In the genomic region with DNA sequence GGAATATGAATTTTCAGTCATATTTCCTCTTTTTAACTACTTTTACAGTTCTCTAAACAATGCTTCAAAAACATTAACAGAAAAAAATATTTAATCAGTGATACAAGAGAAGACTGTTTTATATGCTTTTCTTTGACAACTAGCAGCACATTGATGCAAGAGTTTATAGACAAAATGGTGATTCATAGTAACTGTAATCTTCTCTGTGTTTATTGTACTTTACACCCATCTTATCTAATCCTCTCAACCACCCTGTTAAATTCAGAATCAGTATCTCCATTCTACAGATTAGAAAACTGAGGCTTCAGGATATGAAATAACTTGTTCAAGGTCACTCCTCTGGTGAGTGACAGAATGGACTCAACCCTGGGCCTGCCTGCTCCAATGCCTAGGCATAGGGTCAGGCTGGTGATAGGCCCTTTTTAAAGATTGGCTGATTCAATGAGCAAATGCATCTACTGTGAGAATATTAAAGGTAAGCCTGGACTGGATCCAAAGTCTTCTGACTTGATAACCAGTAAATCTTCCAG, we compare ENCODE assay signal across 16 cellular contexts. TPM values are rescaled to one million over a fixed set of nuclear protein-coding genes. Genes with fewer than 3 reads are reported as not detected.
A peak's percentile ranks its signal among the peaks of the same experiment; 100 is the strongest.
DNase-seq lines count a peak whose midpoint lies in the region; ATAC-seq and TF ChIP-seq lines count a peak whose summit lies in the region.
"Had no signal": no experiment of that assay in that cellular context is flagged by ENCODE, and none has a peak within 500 bp of the region (broad histone marks: within the 10 kb centered on the region; RNA-seq: fewer than 3 reads in every experiment).

No MANE protein-coding gene starts in this region.

- H3K4me1 ChIP-seq in Loucy (ENCODE audit: insufficient read depth, low read length, poor library complexity, severe bottlenecking) (no peaks in the 10 kb centered on the region), mesenchymal stem cell (ENCODE audit: control insufficient read depth, insufficient read depth, low read depth, low read length) (peaks cover 4% of the 10 kb centered on the region)

- H2AK5ac ChIP-seq in mesenchymal stem cell (ENCODE audit: low read length, severe bottlenecking) = no peak overlapping the region

- H3K79me2 ChIP-seq in Loucy (ENCODE audit: insufficient read depth, low read length) = no peaks in the 10 kb centered on the region

- H3F3A ChIP-seq in Loucy (ENCODE audit: low read depth) = no peaks in the 10 kb centered on the region

- H3K4ac ChIP-seq in mesenchymal stem cell (ENCODE audit: low read depth in 1 of 2, low read length in 2 of 2) = no peak overlapping the region

- H4K91ac ChIP-seq in mesenchymal stem cell (ENCODE audit: low read length) = no peak overlapping the region

- H3K4me3 ChIP-seq in Loucy (ENCODE audit: low read length, poor library complexity, severe bottlenecking) (no peak overlapping the region), brain microvascular endothelial cell (ENCODE audit: low read depth, low read length) (no peak overlapping the region), mesenchymal stem cell (ENCODE audit: insufficient read depth in 1 of 2, low read depth in 1 of 2, low read length in 2 of 2) (no peak overlapping the region)
- H3K4me3 ChIP-seq: GM12878 had no signal

- H3K79me1 ChIP-seq in mesenchymal stem cell (replicated peaks; ENCODE audit: low read length, poor library complexity, severe bottlenecking) = no peaks in the 10 kb centered on the region

- peak overlapping the region; percentile 36 for H3K27ac ChIP-seq in C4-2B
- peak overlapping the region; percentile 87 for H3K27ac ChIP-seq in brain microvascular endothelial cell
- no peak overlapping the region for H3K27ac ChIP-seq in mesenchymal stem cell (ENCODE audit: low read length, poor library complexity, severe bottlenecking)
- H3K27ac ChIP-seq: SJCRH30 had no signal

- H2BK12ac ChIP-seq in mesenchymal stem cell (ENCODE audit: low read length in 2 of 2) = no peak overlapping the region

- H2BK5ac ChIP-seq in mesenchymal stem cell (ENCODE audit: low read depth, low read length, poor library complexity, severe bottlenecking) = no peak overlapping the region

- no peak overlapping the region for H4K8ac ChIP-seq in mesenchymal stem cell (ENCODE audit: low read length)

- no peaks in the 10 kb centered on the region for H3K9me3 Mint-ChIP-seq in natural killer cell treated with Interleukin-12 subunit alpha and Interleukin-12 subunit beta and Interleukin-15 and Interleukin-18, amount 100 ng/mL, for 72 hours
- H3K9me3 Mint-ChIP-seq: CD8-positive, alpha-beta T cell; IgD-negative memory B cell had no signal

- H3K14ac ChIP-seq in mesenchymal stem cell (ENCODE audit: low read length in 2 of 2) = no peak overlapping the region

- H3K23ac ChIP-seq in mesenchymal stem cell (ENCODE audit: low read length in 2 of 2) = no peak overlapping the region

- H3K36me3 ChIP-seq in Loucy (ENCODE audit: insufficient read depth, low read length) = no peaks in the 10 kb centered on the region
- no peaks in the 10 kb centered on the region for H3K36me3 ChIP-seq in brain microvascular endothelial cell (replicated peaks)
- H3K36me3 ChIP-seq in mesenchymal stem cell (ENCODE audit: control insufficient read depth in 1 of 2, insufficient read depth in 2 of 2, low read depth in 1 of 2, low read length in 2 of 2) = no peaks in the 10 kb centered on the region
- H3K36me3 ChIP-seq: SJCRH30 had no signal

- no peak overlapping the region for H3K18ac ChIP-seq in mesenchymal stem cell (ENCODE audit: low read depth in 1 of 2, low read length in 2 of 2)

- no peak overlapping the region for H3K27ac Mint-ChIP-seq in natural killer cell treated with Interleukin-12 subunit alpha and Interleukin-12 subunit beta and Interleukin-15 and Interleukin-18, amount 100 ng/mL, for 72 hours
- H3K27ac Mint-ChIP-seq: CD8-positive, alpha-beta T cell; IgD-negative memory B cell had no signal

- H4K20me1 ChIP-seq in Loucy (ENCODE audit: insufficient read depth, low read length, poor library complexity, severe bottlenecking) = no peaks in the 10 kb centered on the region

- no peak for DNase-seq in brain microvascular endothelial cell
- peak; percentile 30 for DNase-seq in mesenchymal stem cell
- no peak for DNase-seq in central memory CD4-positive, alpha-beta T cell
- DNase-seq in natural killer cell treated with Interleukin-12 subunit alpha and Interleukin-12 subunit beta and Interleukin-15 and Interleukin-18, amount 100 ng/mL, for 72 hours (ENCODE audit: low spot score) = no peak
- no peak for DNase-seq in SHP77 treated with DMSO at 0.1 percent for 48 hours (lab: John Stamatoyannopoulos, UW)
- DNase-seq: DND-41, NCI-H1417 treated with DMSO at 0.1 percent for 48 hours, NCI-H748 treated with DMSO at 0.1 percent for 48 hours, RPMI8226 had no signal

- ATAC-seq in GM21526 (IDR thresholded peaks at IDR 0.05; ENCODE audit: low FRiP score, unreplicated experiment) = no peak
- no peak for ATAC-seq in natural killer cell treated with Interleukin-12 subunit alpha and Interleukin-12 subunit beta and Interleukin-15 and Interleukin-18, amount 100 ng/mL, for 72 hours
- ATAC-seq: CD8-positive, alpha-beta T cell had no signal

- H3K9ac ChIP-seq in Loucy (ENCODE audit: low read depth, low read length, poor library complexity, severe bottlenecking) = no peak overlapping the region
- peak overlapping the region; percentile 64 for H3K9ac ChIP-seq in mesenchymal stem cell (ENCODE audit: low read length)

- no peaks in the 10 kb centered on the region for H3K9me2 ChIP-seq in Loucy (replicated peaks; ENCODE audit: low read depth, low read length)

- H3K4me3 Mint-ChIP-seq in natural killer cell treated with Interleukin-12 subunit alpha and Interleukin-12 subunit beta and Interleukin-15 and Interleukin-18, amount 100 ng/mL, for 72 hours = no peak overlapping the region
- H3K4me3 Mint-ChIP-seq: CD8-positive, alpha-beta T cell; IgD-negative memory B cell had no signal

- H2BK120ac ChIP-seq in mesenchymal stem cell (ENCODE audit: low read depth, low read length) = no peak overlapping the region

- H3K4me2 ChIP-seq in Loucy (ENCODE audit: low read depth, low read length, poor library complexity, severe bottlenecking) (no peak overlapping the region), mesenchymal stem cell (ENCODE audit: low read length, poor library complexity, severe bottlenecking) (no peak overlapping the region)

- H2BK15ac ChIP-seq in mesenchymal stem cell (ENCODE audit: low read depth, poor library complexity, severe bottlenecking) = no peak overlapping the region

- no peaks in the 10 kb centered on the region for H3K36me3 Mint-ChIP-seq in natural killer cell treated with Interleukin-12 subunit alpha and Interleukin-12 subunit beta and Interleukin-15 and Interleukin-18, amount 100 ng/mL, for 72 hours
- H3K36me3 Mint-ChIP-seq: CD8-positive, alpha-beta T cell; IgD-negative memory B cell had no signal

- no peaks in the 10 kb centered on the region for H3K9me3 ChIP-seq in Loucy (ENCODE audit: insufficient read depth, low read depth, low read length)
- H3K9me3 ChIP-seq in mesenchymal stem cell (ENCODE audit: control insufficient read depth, low read length) = no peaks in the 10 kb centered on the region
- H3K9me3 ChIP-seq: SJCRH30 had no signal

- TF ChIP-seq CTCF in C4-2B (conservative IDR thresholded peaks at IDR 0.05) (no peak), Loucy (conservative IDR thresholded peaks at IDR 0.05; ENCODE audit: low read length) (no peak), brain microvascular endothelial cell (IDR thresholded peaks at IDR 0.05; ENCODE audit: low read depth, low read length, missing control alignments) (no peak)

- in situ Hi-C loops in brain microvascular endothelial cell (cut with HindIII; ENCODE audit: low pct_ligation_motif_present, low sequenced_read_pairs) = loop anchor here (25.0 kb wide), 1 partner anchor 479 kb away; no protein-coding TSS in a partner anchor

- H3K4me1 Mint-ChIP-seq in natural killer cell treated with Interleukin-12 subunit alpha and Interleukin-12 subunit beta and Interleukin-15 and Interleukin-18, amount 100 ng/mL, for 72 hours (ENCODE audit: low read depth in 2 of 2) = no peaks in the 10 kb centered on the region

- H2AFZ ChIP-seq in Loucy (ENCODE audit: low read length) (0 out of 2 replicates have a peak overlapping the region, but pooled peaks have one; percentile 8), mesenchymal stem cell (ENCODE audit: low read depth, low read length) (no peak overlapping the region)

- H3K27me3 ChIP-seq in Loucy (ENCODE audit: insufficient read depth, low read length, poor library complexity, severe bottlenecking) = no peaks in the 10 kb centered on the region
- no peaks in the 10 kb centered on the region for H3K27me3 ChIP-seq in brain microvascular endothelial cell (replicated peaks)
- H3K27me3 ChIP-seq in mesenchymal stem cell (ENCODE audit: control insufficient read depth in 1 of 2, insufficient read depth in 1 of 2, low read length in 2 of 2) = no peaks in the 10 kb centered on the region
- H3K27me3 ChIP-seq: SJCRH30 had no signal

- peaks cover 16 to 18% of the 10 kb centered on the region in 2 donors for H3K27me3 Mint-ChIP-seq in natural killer cell treated with Interleukin-12 subunit alpha and Interleukin-12 subunit beta and Interleukin-15 and Interleukin-18, amount 100 ng/mL, for 72 hours

RNA-seq across cellular contexts. Expression of a gene that starts 26.1 kb away (rescaled TPM):
- polyA plus RNA-seq in mesenchymal stem cell (2013, experiment 1 of 2) = 19.8 TPM
- 20.0 TPM for polyA plus RNA-seq in mesenchymal stem cell (2013, experiment 2 of 2)
- 10 to 100 TPM; 17.6 to 27.2 TPM for total RNA-seq in natural killer cell treated with Interleukin-12 subunit alpha and Interleukin-12 subunit beta and Interleukin-15 and Interleukin-18, amount 100 ng/mL, for 72 hours
